In genomic region chr11:44562836-44563460, GRCh38 we compare ENCODE assay signal across 1 cellular context.
TF ChIP-seq lines count a peak whose summit lies in the region.

No MANE protein-coding gene starts in this region.

TF ChIP-seq in H1, 55 proteins besides CTCF, POLR2A, EP300 and RAD21:
- TF ChIP-seq SP2 (IDR thresholded peaks at IDR 0.05; ENCODE audit: low read length) (no peak), GTF2F1 (IDR thresholded peaks at IDR 0.05; ENCODE audit: borderline replicate concordance, low read depth, low read length) (no peak), SIRT6 (IDR thresholded peaks at IDR 0.05; ENCODE audit: low read length) (no peak), SP4 (IDR thresholded peaks at IDR 0.05; ENCODE audit: low read length) (no peak), KDM4A (IDR thresholded peaks at IDR 0.05; ENCODE audit: low read depth, low read length, severe bottlenecking) (no peak), NRF1 (IDR thresholded peaks at IDR 0.05; ENCODE audit: low read depth, low read length) (no peak), HDAC2 (IDR thresholded peaks at IDR 0.05; ENCODE audit: borderline replicate concordance in 1 of 2, low read depth in 2 of 2, low read length in 2 of 2) (no peak), EGR1 (IDR thresholded peaks at IDR 0.05; ENCODE audit: borderline replicate concordance, low read depth, low read length) (no peak), EZH2 (IDR thresholded peaks at IDR 0.05; ENCODE audit: low read depth, low read length, severe bottlenecking) (no peak), YY1 (IDR thresholded peaks at IDR 0.05; ENCODE audit: low read depth, low read length) (no peak), ASH2L (IDR thresholded peaks at IDR 0.05; ENCODE audit: low read length) (no peak), BCL11A (IDR thresholded peaks at IDR 0.05; ENCODE audit: low read depth in 2 of 2, low read length in 2 of 2) (no peak)
